1 cellular context compared by ENCODE assay signal in genomic region chr4:154277164-154277563, GRCh38.
TF ChIP-seq lines count a peak whose summit lies in the region.

No MANE protein-coding gene starts in this region.

TF ChIP-seq in H1, 55 proteins besides CTCF, POLR2A, EP300 and RAD21 (continued from another document):
- TF ChIP-seq E2F6 (IDR thresholded peaks at IDR 0.05) (no peak), USF2 (IDR thresholded peaks at IDR 0.05; ENCODE audit: low read length) (no peak), CEBPB (IDR thresholded peaks at IDR 0.05; ENCODE audit: low read depth, low read length) (no peak), SIRT6 (IDR thresholded peaks at IDR 0.05; ENCODE audit: low read length) (no peak), SP2 (IDR thresholded peaks at IDR 0.05; ENCODE audit: low read length) (no peak), SUZ12 (IDR thresholded peaks at IDR 0.05; ENCODE audit: low read length) (no peak), CHD7 (IDR thresholded peaks at IDR 0.05; ENCODE audit: insufficient replicate concordance, low read length) (peak; percentile 79), JUND (IDR thresholded peaks at IDR 0.05; ENCODE audit: low read length) (peak; percentile 45; the same call in 1 of the 2 replicates), RNF2 (IDR thresholded peaks at IDR 0.05; ENCODE audit: borderline replicate concordance, low read depth, low read length, missing control alignments, poor library complexity, severe bottlenecking) (no peak), TAF7 (optimal IDR thresholded peaks at IDR 0.05; ENCODE audit: borderline replicate concordance, low read depth, low read length) (no peak), MAFK (IDR thresholded peaks at IDR 0.05; ENCODE audit: low read depth, low read length) (no peak)
